ENCODE assay signal across 25 cellular contexts in genomic region chr5:91929522-91929817, GRCh38.
DNase-seq lines count a peak whose midpoint lies in the region; ATAC-seq and TF ChIP-seq lines count a peak whose summit lies in the region.
"Had no signal": no experiment of that assay in that cellular context is flagged by ENCODE, and none has a peak within 500 bp of the region (broad histone marks: within the 10 kb centered on the region; RNA-seq: fewer than 3 reads in every experiment).

No MANE protein-coding gene starts in this region.

- CTCF ChIA-PET in HEK293 (lab: Yijun Ruan, JAX): interaction anchor here (0.6 to 1.2 kb wide), 13 partner anchors 17 to 1880 kb away, joined by 3 to 6 read pairs (median 3); no protein-coding TSS in a partner anchor
- CTCF ChIA-PET in activated CD8-positive, alpha-beta T cell treated with anti-CD3 and anti-CD28 coated beads, Interleukin-2, amount 10 ng/mL, durations not matched to agents 7 days and 5 days (lab: Charles Lee): interaction anchor here (0.7 to 2.0 kb wide), 3 partner anchors 10 to 430 kb away, joined by 3 to 9 read pairs (median 3); no protein-coding TSS in a partner anchor

- H3K27me3 ChIP-seq in RWPE2 (ENCODE audit: insufficient read depth, poor library complexity, severe bottlenecking) (peaks cover 15% of the 10 kb centered on the region), breast epithelium (no peaks in the 10 kb centered on the region)
- H3K27me3 ChIP-seq: BLaER1 treated with 17β-estradiol and CSF1 and Interleukin-3, amounts not matched to agents 10 nM and 100 nM; dorsolateral prefrontal cortex; ovary had no signal

- intact Hi-C loops in breast epithelium (cut with DNase I; ENCODE audit: low total_unique reads): no loop called here

- TF ChIP-seq POLR2A in breast epithelium (IDR thresholded peaks at IDR 0.05): no peak

- H3K27ac Mint-ChIP-seq in osteocyte (ENCODE audit: unreplicated experiment): no peak overlapping the region
- H3K27ac Mint-ChIP-seq in activated CD8-positive, alpha-beta T cell treated with anti-CD3 and anti-CD28 coated beads, Interleukin-2, amount 10 ng/mL, durations not matched to agents 7 days and 5 days: no peak overlapping the region
- H3K27ac Mint-ChIP-seq: activated naive CD4-positive, alpha-beta T cell treated with anti-CD3 and anti-CD28 coated beads, Interleukin-2, amount 50 U/mL, for 24 hours; naive thymus-derived CD8-positive, alpha-beta T cell had no signal

- TF ChIP-seq CTCF in HEK293 (tag by site-specific recombination; IDR thresholded peaks at IDR 0.05) (no peak), RWPE2 (IDR thresholded peaks at IDR 0.05; ENCODE audit: poor library complexity, severe bottlenecking) (peak; percentile 71), osteocyte (IDR thresholded peaks at IDR 0.05) (peak; percentile 2), breast epithelium (IDR thresholded peaks at IDR 0.05) (peak in 1 of 3 donors; percentile 4)

- no peaks in the 10 kb centered on the region for H3K9me3 Mint-ChIP-seq in osteocyte (ENCODE audit: unreplicated experiment)
- H3K9me3 Mint-ChIP-seq in activated CD8-positive, alpha-beta T cell treated with anti-CD3 and anti-CD28 coated beads, Interleukin-2, amount 10 ng/mL, durations not matched to agents 7 days and 5 days (ENCODE audit: insufficient read depth): no peaks in the 10 kb centered on the region
- H3K9me3 Mint-ChIP-seq: activated naive CD4-positive, alpha-beta T cell treated with anti-CD3 and anti-CD28 coated beads, Interleukin-2, amount 50 U/mL, for 24 hours; naive thymus-derived CD8-positive, alpha-beta T cell had no signal

- no peak overlapping the region for H3K4me3 Mint-ChIP-seq in osteocyte (ENCODE audit: unreplicated experiment)
- no peak overlapping the region for H3K4me3 Mint-ChIP-seq in activated CD8-positive, alpha-beta T cell treated with anti-CD3 and anti-CD28 coated beads, Interleukin-2, amount 10 ng/mL, durations not matched to agents 7 days and 5 days
- H3K4me3 Mint-ChIP-seq: activated naive CD4-positive, alpha-beta T cell treated with anti-CD3 and anti-CD28 coated beads, Interleukin-2, amount 50 U/mL, for 24 hours; brain; naive thymus-derived CD8-positive, alpha-beta T cell had no signal

- no peak overlapping the region for H3K4me3 ChIP-seq in HEK293 (ENCODE audit: low read depth, low read length)
- H3K4me3 ChIP-seq in RWPE2 (ENCODE audit: severe bottlenecking): no peak overlapping the region
- no peak overlapping the region for H3K4me3 ChIP-seq in breast epithelium
- H3K4me3 ChIP-seq: BLaER1 treated with 17β-estradiol and CSF1 and Interleukin-3, amounts not matched to agents 10 nM and 100 nM; dorsolateral prefrontal cortex; ovary had no signal

- no peaks in the 10 kb centered on the region for H3K9me3 ChIP-seq in HEK293 (ENCODE audit: control insufficient read depth, insufficient read depth, low read depth, low read length)
- H3K9me3 ChIP-seq in RWPE2 (ENCODE audit: severe bottlenecking): no peaks in the 10 kb centered on the region
- no peaks in the 10 kb centered on the region for H3K9me3 ChIP-seq in breast epithelium
- H3K9me3 ChIP-seq: BLaER1 treated with 17β-estradiol and CSF1 and Interleukin-3, amounts not matched to agents 10 nM and 100 nM; Caco-2; ovary had no signal

- H3K4me1 ChIP-seq in HEK293 (ENCODE audit: control insufficient read depth, insufficient read depth, low read length): no peaks in the 10 kb centered on the region
- H3K4me1 ChIP-seq in RWPE2 (ENCODE audit: insufficient read depth, poor library complexity, severe bottlenecking): peaks cover 4% of the 10 kb centered on the region
- no peaks in the 10 kb centered on the region for H3K4me1 ChIP-seq in breast epithelium
- H3K4me1 ChIP-seq: BLaER1 treated with 17β-estradiol and CSF1 and Interleukin-3, amounts not matched to agents 10 nM and 100 nM; Caco-2 had no signal

- H3K27me3 Mint-ChIP-seq in osteocyte (ENCODE audit: unreplicated experiment): no peaks in the 10 kb centered on the region
- H3K27me3 Mint-ChIP-seq in activated CD8-positive, alpha-beta T cell treated with anti-CD3 and anti-CD28 coated beads, Interleukin-2, amount 10 ng/mL, durations not matched to agents 7 days and 5 days (ENCODE audit: low read depth): no peaks in the 10 kb centered on the region
- H3K27me3 Mint-ChIP-seq: activated naive CD4-positive, alpha-beta T cell treated with anti-CD3 and anti-CD28 coated beads, Interleukin-2, amount 50 U/mL, for 24 hours; brain had no signal

- peak; percentile 5 for ATAC-seq in GM18858 (IDR thresholded peaks at IDR 0.05; ENCODE audit: unreplicated experiment)
- ATAC-seq in RWPE2 (ENCODE audit: low read depth): no peak; the same call in 2 of the 3 replicates
- no peak for ATAC-seq in activated CD8-positive, alpha-beta T cell treated with anti-CD3 and anti-CD28 coated beads, Interleukin-2, amount 10 ng/mL, durations not matched to agents 7 days and 5 days
- no peak for ATAC-seq in HG03095 (IDR thresholded peaks at IDR 0.05; ENCODE audit: unreplicated experiment)
- ATAC-seq: naive thymus-derived CD8-positive, alpha-beta T cell had no signal

- H3K36me3 ChIP-seq in HEK293 (ENCODE audit: control insufficient read depth in 2 of 2, insufficient read depth in 1 of 2, low read length in 2 of 2) (no peaks in the 10 kb centered on the region), RWPE2 (ENCODE audit: low read depth) (no peaks in the 10 kb centered on the region), breast epithelium (no peaks in the 10 kb centered on the region)
- H3K36me3 ChIP-seq: BLaER1 treated with 17β-estradiol and CSF1 and Interleukin-3, amounts not matched to agents 10 nM and 100 nM; ovary; WERI-Rb-1 had no signal

- H3K27ac ChIP-seq in HEK293 (ENCODE audit: extremely low read depth, low read depth, low read length): no peak overlapping the region
- no peak overlapping the region for H3K27ac ChIP-seq in RWPE2 (ENCODE audit: poor library complexity, severe bottlenecking)
- no peak overlapping the region for H3K27ac ChIP-seq in breast epithelium
- H3K27ac ChIP-seq: BLaER1 treated with 17β-estradiol and CSF1 and Interleukin-3, amounts not matched to agents 10 nM and 100 nM; dorsolateral prefrontal cortex; KMS-11; ovary; WERI-Rb-1 had no signal

- DNase-seq in RWPE2 (ENCODE audit: low spot score) (no peak), osteocyte (ENCODE audit: extremely low spot score, unreplicated experiment) (no peak), breast epithelium (ENCODE audit: low spot score in 2 of 2) (no peak)
- no peak for DNase-seq in activated CD8-positive, alpha-beta T cell treated with anti-CD3 and anti-CD28 coated beads, Interleukin-2, amount 10 ng/mL, durations not matched to agents 7 days and 5 days
- DNase-seq: activated CD4-positive, alpha-beta T cell treated with anti-CD3 and anti-CD28 coated beads for 48 hours; amniotic stem cell; Caco-2; cerebellar nuclear complex; DMS79 treated with DMSO at 0.1 percent for 48 hours; dorsolateral prefrontal cortex; GDM1; ovary; SIG-M5; stimulated activated CD4-positive, alpha-beta T cell treated with anti-CD3 and anti-CD28 coated beads, Interleukin-4, amount 100 ng/mL, for 4 hours; substantia nigra; T-helper 9 cell; WERI-Rb-1 had no signal

- H3K36me3 Mint-ChIP-seq in osteocyte (ENCODE audit: unreplicated experiment): no peaks in the 10 kb centered on the region
- no peaks in the 10 kb centered on the region for H3K36me3 Mint-ChIP-seq in activated CD8-positive, alpha-beta T cell treated with anti-CD3 and anti-CD28 coated beads, Interleukin-2, amount 10 ng/mL, durations not matched to agents 7 days and 5 days (ENCODE audit: low read depth)
- H3K36me3 Mint-ChIP-seq: activated naive CD4-positive, alpha-beta T cell treated with anti-CD3 and anti-CD28 coated beads, Interleukin-2, amount 50 U/mL, for 24 hours; brain; naive thymus-derived CD8-positive, alpha-beta T cell had no signal

- POLR2A ChIA-PET in HEK293 (lab: Yijun Ruan, JAX): no interaction called here
- POLR2A ChIA-PET in activated CD8-positive, alpha-beta T cell treated with anti-CD3 and anti-CD28 coated beads, Interleukin-2, amount 10 ng/mL, durations not matched to agents 7 days and 5 days (lab: Charles Lee): no interaction called here

- H3K4me1 Mint-ChIP-seq in osteocyte (ENCODE audit: unreplicated experiment): peaks cover 16% of the 10 kb centered on the region
- no peaks in the 10 kb centered on the region for H3K4me1 Mint-ChIP-seq in activated CD8-positive, alpha-beta T cell treated with anti-CD3 and anti-CD28 coated beads, Interleukin-2, amount 10 ng/mL, durations not matched to agents 7 days and 5 days (ENCODE audit: low read depth)
- H3K4me1 Mint-ChIP-seq: activated naive CD4-positive, alpha-beta T cell treated with anti-CD3 and anti-CD28 coated beads, Interleukin-2, amount 50 U/mL, for 24 hours; brain; naive thymus-derived CD8-positive, alpha-beta T cell had no signal

TF ChIP-seq in HEK293, 187 proteins besides CTCF, POLR2A, EP300 and RAD21:
- TF ChIP-seq FEZF1 (tag by site-specific recombination; IDR thresholded peaks at IDR 0.05): peak; percentile 16; the same call in 1 of the 2 replicates
- no peak for TF ChIP-seq ZNF707 (tag by site-specific recombination; IDR thresholded peaks at IDR 0.05)
- no peak for TF ChIP-seq PRDM4 (tag by site-specific recombination; IDR thresholded peaks at IDR 0.05)
